1 cellular context compared by ENCODE assay signal in genomic region chr17:60675997-60676396, GRCh38.
TF ChIP-seq lines count a peak whose summit lies in the region.

No MANE protein-coding gene starts in this region.

TF ChIP-seq in GM23338, 12 proteins besides CTCF, POLR2A, EP300 and RAD21:
- TF ChIP-seq ETS1 (IDR thresholded peaks at IDR 0.05) (no peak), REST (IDR thresholded peaks at IDR 0.05; ENCODE audit: unreplicated experiment) (no peak), ZNF331 (CRISPR knock-in tag; IDR thresholded peaks at IDR 0.05; ENCODE audit: low read depth) (no peak), ZNF114 (CRISPR knock-in tag; IDR thresholded peaks at IDR 0.05) (no peak), EZH2phosphoT487 (IDR thresholded peaks at IDR 0.05; ENCODE audit: unreplicated experiment) (no peak), NANOG (IDR thresholded peaks at IDR 0.05; ENCODE audit: borderline replicate concordance) (no peak), JUNB (IDR thresholded peaks at IDR 0.05; ENCODE audit: unreplicated experiment) (no peak), POLR2AphosphoS5 (IDR thresholded peaks at IDR 0.05; ENCODE audit: low read depth) (no peak), CREB1 (CRISPR knock-in tag; IDR thresholded peaks at IDR 0.05; ENCODE audit: low read depth) (no peak)
